ENCODE assay signal across 13 cellular contexts in the genomic region with DNA sequence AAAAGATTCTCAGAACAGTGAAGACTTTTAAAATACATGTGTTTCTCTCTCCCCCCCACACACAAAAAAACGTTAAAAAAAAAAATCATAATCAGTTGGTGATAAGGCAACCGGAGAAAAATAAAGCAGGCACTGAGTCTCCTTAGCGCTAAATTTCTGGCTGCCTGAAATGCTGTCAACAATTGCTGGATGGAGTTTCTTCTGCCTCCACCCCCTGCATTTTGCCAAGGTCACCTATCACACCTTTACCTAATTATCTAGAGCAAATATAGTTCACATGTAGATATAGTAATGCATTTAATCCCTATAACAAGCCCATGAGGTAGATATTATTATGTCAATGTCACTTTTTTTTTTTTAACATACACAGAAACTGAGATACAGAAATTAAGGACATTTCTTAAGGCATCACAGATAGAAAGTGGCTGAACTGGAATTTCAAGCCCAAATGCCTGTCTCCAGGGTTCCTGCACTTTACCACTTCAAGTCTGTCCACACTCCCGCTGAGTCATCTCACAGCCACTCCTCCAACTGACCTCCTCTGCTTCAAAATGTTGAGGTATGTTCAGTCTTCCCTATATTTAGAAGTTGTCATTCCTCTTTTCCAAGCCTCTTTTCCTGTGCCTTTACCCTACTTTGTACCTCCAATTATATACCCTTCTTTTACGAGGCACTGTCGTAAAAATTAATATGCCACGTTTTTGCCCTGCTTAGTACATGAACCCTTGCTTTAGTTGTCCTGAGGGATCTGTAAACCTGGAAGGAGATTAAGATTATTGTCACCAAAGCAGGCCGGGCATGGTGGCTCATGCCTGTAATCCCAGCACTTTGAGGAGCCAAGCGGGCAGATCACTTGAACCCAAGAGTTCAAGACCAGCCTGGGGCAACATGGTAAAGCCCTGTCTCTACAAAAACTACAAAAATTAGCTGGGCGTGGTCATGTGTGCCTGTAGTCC.
DNase-seq lines count a peak whose midpoint lies in the region; ATAC-seq, FAIRE-seq and TF ChIP-seq lines count a peak whose summit lies in the region.
"Had no signal": no experiment of that assay in that cellular context is flagged by ENCODE, and none has a peak within 500 bp of the region (broad histone marks: within the 10 kb centered on the region; RNA-seq: fewer than 3 reads in every experiment).

No MANE protein-coding gene starts in this region.

- H3K27ac ChIP-seq in A549 (no peak overlapping the region), lung (ENCODE audit: low read depth in 1 of 2, low read length in 1 of 2) (peak overlapping the region in 1 of 2 donors; percentile 74), coronary artery (peak overlapping the region in 1 of 2 donors; percentile 69)
- H3K27ac ChIP-seq: BLaER1 had no signal

- no peak for TF ChIP-seq POLR2A in A549 (IDR thresholded peaks at IDR 0.05; ENCODE audit: low read length)

- POLR2A ChIA-PET in A549 (lab: Yijun Ruan, JAX), result no interaction called here

- H3K27me3 ChIP-seq in lung (ENCODE audit: control insufficient read depth, insufficient read depth), result no peaks in the 10 kb centered on the region
- H3K27me3 ChIP-seq: BLaER1 had no signal

- in situ Hi-C loops in T47D (cut with HindIII; ENCODE audit: low pct_unique_long_range_greater_than_20kb, low sequenced_read_pairs), result no loop called here

- peak in 1 of 2 experiments; percentile 52 for DNase-seq in A549 (ENCODE audit: low read depth in 1 of 2, low spot score in 1 of 2)
- DNase-seq in HCEC 1CT, result peak; percentile 47
- DNase-seq in T47D (ENCODE audit: low read depth in 1 of 2, low spot score in 1 of 2), result peak; percentile 38 to 93
- peak; percentile 66 for DNase-seq in lung (ENCODE audit: low spot score)
- DNase-seq in coronary artery (ENCODE audit: low spot score), result no peak
- no peak for DNase-seq in NCI-H2227 (lab: John Stamatoyannopoulos, UW; ENCODE audit: unreplicated experiment)
- DNase-seq: activated gamma-delta T cell; NCI-H1092 treated with DMSO at 0.1 percent for 48 hours; stimulated activated naive B cell treated with anti-CD40 and anti-IgM and Interleukin-4, amounts not matched to agents 10 μg/mL and 1 μg/mL and 100 μg/mL, for 72 hours had no signal

- no peaks in the 10 kb centered on the region for H3K36me3 ChIP-seq in lung (ENCODE audit: control insufficient read depth in 2 of 2, insufficient read depth in 2 of 2, low read length in 2 of 2)
- H3K36me3 ChIP-seq: BLaER1 had no signal

- FAIRE-seq in A549 (lab: Jason Lieb, UNC), result no peak
- FAIRE-seq: GM12878 had no signal

- H3K4me1 ChIP-seq in A549, result peaks cover 7% of the 10 kb centered on the region; the same call in 1 of the 3 replicates
- peaks cover 0 to 5% of the 10 kb centered on the region in 2 donors for H3K4me1 ChIP-seq in lung (ENCODE audit: control insufficient read depth in 2 of 2, insufficient read depth in 2 of 2, low read length in 2 of 2)
- H3K4me1 ChIP-seq: BLaER1 had no signal

- H3K9me3 ChIP-seq in A549 (no peaks in the 10 kb centered on the region), lung (ENCODE audit: control insufficient read depth in 2 of 2, insufficient read depth in 1 of 2, low read length in 1 of 2) (peaks cover 0 to 3% of the 10 kb centered on the region in 2 donors)
- H3K9me3 ChIP-seq: BLaER1 had no signal

- no peak for TF ChIP-seq RAD21 in A549 (conservative IDR thresholded peaks at IDR 0.05 in 1 of 2, IDR thresholded peaks at IDR 0.05 in 1 of 2)

- CTCF ChIA-PET in A549 (lab: Yijun Ruan, JAX), result interaction anchor here (0.9 to 12.0 kb wide), 2 partner anchors 126 to 134 kb away, joined by 3 to 165 read pairs; no protein-coding TSS in a partner anchor

- no peak overlapping the region for H3K4me3 ChIP-seq in A549
- H3K4me3 ChIP-seq in lung, result no peak overlapping the region
- H3K4me3 ChIP-seq in coronary artery, result no peak overlapping the region
- H3K4me3 ChIP-seq: BLaER1, GM12878 had no signal

- no peak for TF ChIP-seq CTCF in A549 (IDR thresholded peaks at IDR 0.05)
- TF ChIP-seq CTCF in lung (IDR thresholded peaks at IDR 0.05; ENCODE audit: control extremely low read depth, extremely low read depth), result no peak
- TF ChIP-seq CTCF in coronary artery (IDR thresholded peaks at IDR 0.05), result no peak

- peak overlapping the region; percentile 32; the same call in 2 of the 3 replicates for H3K4me2 ChIP-seq in A549
- H3K4me2 ChIP-seq: BLaER1 had no signal

- peak; percentile 74 to 75; a peak in 4 of 6 replicates for ATAC-seq in A549
- peak; percentile 53 for ATAC-seq in lung (ENCODE audit: insufficient read depth, low FRiP score)
- no peak for ATAC-seq in HG03521 (IDR thresholded peaks at IDR 0.05; ENCODE audit: unreplicated experiment)
- ATAC-seq in HG03342 (IDR thresholded peaks at IDR 0.05; ENCODE audit: unreplicated experiment), result no peak
- ATAC-seq: GM12878; stimulated activated naive B cell treated with anti-CD40 and anti-IgM and Interleukin-4, amounts not matched to agents 10 μg/mL and 1 μg/mL and 100 μg/mL, for 72 hours had no signal

- TF ChIP-seq EP300 in A549 (IDR thresholded peaks at IDR 0.05), result no peak

- 63% methylated on average over 10 of the region's 10 CpGs for WGBS in A549 (ENCODE audit: missing lambda C conversion rate)
- WGBS in lung, 2 donors, result 66 to 88% methylated on average over 10 of the region's 10 CpGs

TF ChIP-seq in A549, 52 proteins besides CTCF, POLR2A, EP300 and RAD21:
- TF ChIP-seq HOXB13 (CRISPR knock-in tag; IDR thresholded peaks at IDR 0.05; ENCODE audit: low read depth) (no peak), ZC3H11A (IDR thresholded peaks at IDR 0.05) (no peak), EHMT2 (IDR thresholded peaks at IDR 0.05; ENCODE audit: low read depth) (no peak), POLR2AphosphoS2 (conservative IDR thresholded peaks at IDR 0.05; ENCODE audit: low read length) (no peak), KDM1A (IDR thresholded peaks at IDR 0.05; ENCODE audit: low read depth) (no peak), CHD2 (IDR thresholded peaks at IDR 0.05; ENCODE audit: low read length, partially characterized antibody) (no peak), JUNB (IDR thresholded peaks at IDR 0.05) (no peak), SREBF2 (IDR thresholded peaks at IDR 0.05) (no peak), ZSCAN20 (CRISPR knock-in tag; IDR thresholded peaks at IDR 0.05) (no peak), CEBPB (IDR thresholded peaks at IDR 0.05) (no peak), PHF8 (IDR thresholded peaks at IDR 0.05; ENCODE audit: borderline replicate concordance, low read depth) (no peak)
- TF ChIP-seq, protein P1, sequence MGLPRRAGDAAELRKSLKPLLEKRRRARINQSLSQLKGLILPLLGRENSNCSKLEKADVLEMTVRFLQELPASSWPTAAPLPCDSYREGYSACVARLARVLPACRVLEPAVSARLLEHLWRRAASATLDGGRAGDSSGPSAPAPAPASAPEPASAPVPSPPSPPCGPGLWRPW (IDR thresholded peaks at IDR 0.05), result no peak
- TF ChIP-seq, protein P2, sequence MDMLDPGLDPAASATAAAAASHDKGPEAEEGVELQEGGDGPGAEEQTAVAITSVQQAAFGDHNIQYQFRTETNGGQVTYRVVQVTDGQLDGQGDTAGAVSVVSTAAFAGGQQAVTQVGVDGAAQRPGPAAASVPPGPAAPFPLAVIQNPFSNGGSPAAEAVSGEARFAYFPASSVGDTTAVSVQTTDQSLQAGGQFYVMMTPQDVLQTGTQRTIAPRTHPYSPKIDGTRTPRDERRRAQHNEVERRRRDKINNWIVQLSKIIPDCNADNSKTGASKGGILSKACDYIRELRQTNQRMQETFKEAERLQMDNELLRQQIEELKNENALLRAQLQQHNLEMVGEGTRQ (IDR thresholded peaks at IDR 0.05), result no peak
- TF ChIP-seq, protein P3, sequence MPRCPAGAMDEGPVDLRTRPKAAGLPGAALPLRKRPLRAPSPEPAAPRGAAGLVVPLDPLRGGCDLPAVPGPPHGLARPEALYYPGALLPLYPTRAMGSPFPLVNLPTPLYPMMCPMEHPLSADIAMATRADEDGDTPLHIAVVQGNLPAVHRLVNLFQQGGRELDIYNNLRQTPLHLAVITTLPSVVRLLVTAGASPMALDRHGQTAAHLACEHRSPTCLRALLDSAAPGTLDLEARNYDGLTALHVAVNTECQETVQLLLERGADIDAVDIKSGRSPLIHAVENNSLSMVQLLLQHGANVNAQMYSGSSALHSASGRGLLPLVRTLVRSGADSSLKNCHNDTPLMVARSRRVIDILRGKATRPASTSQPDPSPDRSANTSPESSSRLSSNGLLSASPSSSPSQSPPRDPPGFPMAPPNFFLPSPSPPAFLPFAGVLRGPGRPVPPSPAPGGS (IDR thresholded peaks at IDR 0.05), result no peak

Comparison
In these comparisons a context has a peak if more than half of its experiments do, and no peak if none do; other contexts are left out.
1. ATAC-seq: peak in A549 (2 of 2) and lung (single experiment); none in HG03521 (single experiment) and HG03342 (single experiment).
2. DNase-seq: peak in HCEC 1CT (single experiment), T47D (2 of 2) and lung (single experiment); none in coronary artery (single experiment) and NCI-H2227 (single experiment).